Comparison of ENCODE assay signal across 8 cellular contexts in the genomic region with DNA sequence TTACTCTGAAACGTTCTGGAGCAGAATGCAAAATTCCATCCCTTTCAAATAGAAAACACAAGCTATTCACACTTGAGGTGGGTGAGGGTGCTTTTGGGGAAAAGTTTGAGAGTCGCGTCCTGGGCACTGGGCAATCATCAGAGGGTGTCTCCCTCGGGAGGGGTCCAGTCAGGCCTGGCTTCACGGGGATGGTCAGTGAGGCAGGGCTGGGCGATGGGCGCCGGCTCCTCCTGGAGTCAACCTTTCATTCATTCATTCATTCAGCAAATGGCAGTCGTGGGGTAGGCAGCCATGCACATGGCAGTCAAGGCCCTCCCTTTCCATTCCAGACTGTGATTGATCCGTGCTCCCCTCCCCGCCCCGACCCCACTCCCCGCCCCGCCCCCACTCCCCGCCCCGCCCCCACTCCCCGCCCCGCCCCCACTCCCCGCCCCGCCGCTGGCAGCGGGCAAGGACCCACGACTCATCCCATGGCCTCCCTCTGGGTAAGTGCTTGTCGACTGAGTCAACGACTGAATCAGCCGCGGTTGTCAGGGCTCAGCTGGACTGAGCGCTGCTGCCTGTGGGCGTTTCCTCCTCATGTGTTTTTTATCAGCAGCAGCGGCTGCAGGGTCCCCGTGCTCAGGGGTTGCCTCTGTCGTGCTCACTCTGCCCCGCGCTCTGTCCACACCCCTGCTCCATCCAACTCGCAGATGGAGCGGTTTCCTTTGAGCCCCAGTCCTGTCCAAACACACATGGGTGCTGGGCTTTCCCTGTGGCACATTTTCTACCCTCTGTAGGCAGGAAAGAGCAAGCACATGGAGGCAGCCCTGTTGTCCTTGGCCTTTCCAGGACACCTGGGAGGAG. TPM values are rescaled to one million over a fixed set of nuclear protein-coding genes. Genes with fewer than 3 reads are reported as not detected.
A peak's percentile ranks its signal among the peaks of the same experiment; 100 is the strongest.
DNase-seq lines count a peak whose midpoint lies in the region; ATAC-seq and TF ChIP-seq lines count a peak whose summit lies in the region.

No MANE protein-coding gene starts in this region.

- no peaks in the 10 kb centered on the region for H3K79me2 ChIP-seq in PC-3 (ENCODE audit: low read length)

- no peaks in the 10 kb centered on the region for H3K36me3 ChIP-seq in PC-3 (ENCODE audit: low read depth, low read length)

- no peaks in the 10 kb centered on the region for H4K20me1 ChIP-seq in PC-3 (ENCODE audit: low read length)

- H3K27me3 Mint-ChIP-seq in activated naive CD4-positive, alpha-beta T cell treated with anti-CD3 and anti-CD28 coated beads, Interleukin-2, amount 50 U/mL, for 24 hours: no peaks in the 10 kb centered on the region
- peaks cover 2 to 4% (median 3%) of the 10 kb centered on the region in 3 donors for H3K27me3 Mint-ChIP-seq in immature natural killer cell (ENCODE audit: low read depth in 3 of 3)

- H3K9me3 Mint-ChIP-seq in activated naive CD4-positive, alpha-beta T cell treated with anti-CD3 and anti-CD28 coated beads, Interleukin-2, amount 50 U/mL, for 24 hours: peaks cover 4% of the 10 kb centered on the region
- H3K9me3 Mint-ChIP-seq in immature natural killer cell: peaks cover 0 to 5% (median 0%) of the 10 kb centered on the region in 6 donors

- H3K4me1 ChIP-seq in PC-3 (ENCODE audit: insufficient read depth, low read length): peaks cover 45% of the 10 kb centered on the region

- H3K36me3 Mint-ChIP-seq in activated naive CD4-positive, alpha-beta T cell treated with anti-CD3 and anti-CD28 coated beads, Interleukin-2, amount 50 U/mL, for 24 hours: peaks cover 1% of the 10 kb centered on the region
- no peaks in the 10 kb centered on the region for H3K36me3 Mint-ChIP-seq in immature natural killer cell

- TF ChIP-seq CTCF in PC-3 (conservative IDR thresholded peaks at IDR 0.05; ENCODE audit: low read depth, low read length): no peak

- peak overlapping the region; percentile 62 for H3K4me3 Mint-ChIP-seq in activated naive CD4-positive, alpha-beta T cell treated with anti-CD3 and anti-CD28 coated beads, Interleukin-2, amount 50 U/mL, for 24 hours
- H3K4me3 Mint-ChIP-seq in immature natural killer cell: peak overlapping the region; percentile 45 to 67 (median 56)

- peak overlapping the region; percentile 62 for H3K9ac ChIP-seq in PC-3 (ENCODE audit: low read length)

- POLR2A ChIA-PET in PC-3 (lab: Charles Lee; ENCODE audit: unreplicated experiment): no interaction called here

- peak overlapping the region; percentile 59 for H3K4me3 ChIP-seq in PC-3 (ENCODE audit: low read length)

- no peaks in the 10 kb centered on the region for H3K9me3 ChIP-seq in PC-3 (ENCODE audit: low read length)

- DNase-seq in GM04504 (ENCODE audit: low read depth) (peak; percentile 84), PC-3 (peak; percentile 91), immature natural killer cell (no peak), NCI-H2029 treated with DMSO at 0.1 percent for 48 hours (lab: John Stamatoyannopoulos, UW) (no peak), HuH-7.5 (ENCODE audit: low spot score) (no peak)
- DNase-seq in stimulated activated CD4-positive, alpha-beta T cell treated with anti-CD3 and anti-CD28 coated beads, TNF-alpha, amount 100 ng/mL, for 48 hours (ENCODE audit: low read depth in 3 of 3): peak; percentile 42 to 69 (median 68)

- intact Hi-C loops in PC-3 (cut with micrococcal nuclease): no loop called here

- peaks cover 54% of the 10 kb centered on the region for H3K4me1 Mint-ChIP-seq in activated naive CD4-positive, alpha-beta T cell treated with anti-CD3 and anti-CD28 coated beads, Interleukin-2, amount 50 U/mL, for 24 hours
- H3K4me1 Mint-ChIP-seq in immature natural killer cell: peaks cover 59 to 77% of the 10 kb centered on the region in 2 donors

- H3K9me2 ChIP-seq in PC-3 (replicated peaks; ENCODE audit: low read length): no peaks in the 10 kb centered on the region

- H3K27ac ChIP-seq in PC-3 (ENCODE audit: low read length): peak overlapping the region; percentile 80

- peak overlapping the region; percentile 59 for H3K27ac Mint-ChIP-seq in activated naive CD4-positive, alpha-beta T cell treated with anti-CD3 and anti-CD28 coated beads, Interleukin-2, amount 50 U/mL, for 24 hours
- peak overlapping the region in 1 of 6 donors; percentile 6 for H3K27ac Mint-ChIP-seq in immature natural killer cell

- BruUV-seq in PC-3 (replicated peaks; lab: Mats Ljungman, UMichigan): no TSS peak

- H3K4me2 ChIP-seq in PC-3 (ENCODE audit: low read length): peak overlapping the region; percentile 96

- peak overlapping the region; percentile 88 for H2AFZ ChIP-seq in PC-3 (ENCODE audit: low read length)

- H3F3A ChIP-seq in PC-3 (ENCODE audit: low read length, unreplicated experiment): no peaks in the 10 kb centered on the region

- no peaks in the 10 kb centered on the region for H3K27me3 ChIP-seq in PC-3 (ENCODE audit: low read length)

- ATAC-seq in PC-3 (peak; percentile 94), GM19395 (IDR thresholded peaks at IDR 0.05; ENCODE audit: unreplicated experiment) (no peak)

- CTCF ChIA-PET in PC-3 (lab: Charles Lee): interaction anchor here (1.5 kb wide), 1 partner anchor 13 kb away, joined by 5 read pairs; no protein-coding TSS in a partner anchor

RNA-seq across cellular contexts. Expression of a gene that starts 12.5 kb away (rescaled TPM):
- 18.1 and 32.9 TPM in 2 replicates for total RNA-seq in PC-3 (2014; rRNA removed)
- polyA plus RNA-seq in immature natural killer cell: 1 to 10 TPM in 2 of 3 donors, not detected in 1; 2.4 to 6.6 TPM

RNA-seq across cellular contexts. Expression of a gene that starts 45.7 kb away (rescaled TPM):
- 6.8 and 8.9 TPM in 2 replicates for total RNA-seq in PC-3 (2014; rRNA removed)
- 10 to 100 TPM in 1 of 3 donors, 1 to 10 TPM in 2; 6.2 to 15.4 (median 9.0) TPM for polyA plus RNA-seq in immature natural killer cell

Comparison
In these comparisons a context has a peak if more than half of its experiments do, and no peak if none do; other contexts are left out.
1. DNase-seq: peak in GM04504 (single experiment), PC-3 (single experiment) and stimulated activated CD4-positive, alpha-beta T cell treated with anti-CD3 and anti-CD28 coated beads, TNF-alpha, amount 100 ng/mL, for 48 hours (3 of 3); none in immature natural killer cell (0 of 3), NCI-H2029 treated with DMSO at 0.1 percent for 48 hours (single experiment) and HuH-7.5 (single experiment).